9 cellular contexts compared by ENCODE assay signal in genomic region chrX:104112326-104112951, GRCh38. TPM values are rescaled to one million over a fixed set of nuclear protein-coding genes. Genes with fewer than 3 reads are reported as not detected.
A peak's percentile ranks its signal among the peaks of the same experiment; 100 is the strongest.
DNase-seq lines count a peak whose midpoint lies in the region; ATAC-seq, FAIRE-seq and TF ChIP-seq lines count a peak whose summit lies in the region.
"Had no signal": no experiment of that assay in that cellular context is flagged by ENCODE, and none has a peak within 500 bp of the region (broad histone marks: within the 10 kb centered on the region; RNA-seq: fewer than 3 reads in every experiment).

TSS of gene ZCCHC18 (plus strand) at chrX:104112523. CDS start at chrX:104114112, 1,589 bp downstream.

- H3K4me3 ChIP-seq in neuron (ENCODE audit: low read length): peak within 1 kb of the TSS; percentile 66

- CTCF ChIA-PET in activated naive CD4-positive, alpha-beta T cell treated with anti-CD3 and anti-CD28 coated beads, Interleukin-2, amount 10 ng/mL, durations not matched to agents 7 days and 5 days (lab: Charles Lee): interaction anchor here (1.0 to 3.7 kb wide), 7 partner anchors 11 to 267 kb away, joined by 3 to 15 read pairs (median 8); partner anchors contain the start of gene SLC25A53

- no peaks in the 10 kb centered on the region for H3K36me3 ChIP-seq in neuron (ENCODE audit: insufficient read depth, low read length)

- no peaks in the 10 kb centered on the region for H3K27me3 ChIP-seq in neuron (ENCODE audit: insufficient read depth, low read length)

- H3K36me3 Mint-ChIP-seq in activated naive CD4-positive, alpha-beta T cell treated with anti-CD3 and anti-CD28 coated beads, Interleukin-2, amount 10 ng/mL, durations not matched to agents 7 days and 5 days: no peaks in the 10 kb centered on the region

- H3K4me3 Mint-ChIP-seq in activated naive CD4-positive, alpha-beta T cell treated with anti-CD3 and anti-CD28 coated beads, Interleukin-2, amount 10 ng/mL, durations not matched to agents 7 days and 5 days: peak within 1 kb of the TSS; percentile 80

- no peaks in the 10 kb centered on the region for H3K9me3 ChIP-seq in neuron (ENCODE audit: low read length)

- ATAC-seq in GM19468 (IDR thresholded peaks at IDR 0.05; ENCODE audit: extremely low read depth, unreplicated experiment) (peak; percentile 64), HG03565 (IDR thresholded peaks at IDR 0.05; ENCODE audit: unreplicated experiment) (peak; percentile 53)

- H3K27me3 Mint-ChIP-seq in activated naive CD4-positive, alpha-beta T cell treated with anti-CD3 and anti-CD28 coated beads, Interleukin-2, amount 10 ng/mL, durations not matched to agents 7 days and 5 days: peaks cover 4% of the 10 kb centered on the region

- peak within 1 kb of the TSS; percentile 42 for H3K27ac Mint-ChIP-seq in activated naive CD4-positive, alpha-beta T cell treated with anti-CD3 and anti-CD28 coated beads, Interleukin-2, amount 10 ng/mL, durations not matched to agents 7 days and 5 days

- no peak for FAIRE-seq in D721Med (lab: Jason Lieb, UNC)
- FAIRE-seq: colon had no signal

- H3K4me1 Mint-ChIP-seq in activated naive CD4-positive, alpha-beta T cell treated with anti-CD3 and anti-CD28 coated beads, Interleukin-2, amount 10 ng/mL, durations not matched to agents 7 days and 5 days: peaks cover 25% of the 10 kb centered on the region

- no peak for TF ChIP-seq CTCF in D721Med (IDR thresholded peaks at IDR 0.05; ENCODE audit: insufficient read depth, missing control alignments)

- H2AFZ ChIP-seq in neuron (ENCODE audit: low read depth, low read length): peak within 1 kb of the TSS; percentile 58

- H3K9me3 Mint-ChIP-seq in activated naive CD4-positive, alpha-beta T cell treated with anti-CD3 and anti-CD28 coated beads, Interleukin-2, amount 10 ng/mL, durations not matched to agents 7 days and 5 days: no peaks in the 10 kb centered on the region

- peaks cover 11% of the 10 kb centered on the region for H3K4me1 ChIP-seq in neuron (ENCODE audit: insufficient read depth, low read length)

- peak; percentile 45 for DNase-seq in D721Med (ENCODE audit: insufficient read length, low spot score)
- DNase-seq in OCI-M1 (lab: John Stamatoyannopoulos, UW): peak; percentile 57
- DNase-seq in activated naive CD4-positive, alpha-beta T cell treated with anti-CD3 and anti-CD28 coated beads, Interleukin-2, amount 10 ng/mL, durations not matched to agents 7 days and 5 days: peak; percentile 55
- DNase-seq in germinal center (ENCODE audit: low spot score): peak; percentile 48
- no peak for DNase-seq in mesenteric fat pad (ENCODE audit: low spot score)

RNA-seq across cellular contexts. Expression of gene ZCCHC18, which starts in this region (rescaled TPM):
- total RNA-seq in mesenteric fat pad: not detected
